ENCODE assay signal across 22 cellular contexts in genomic region chr5:95194856-95195255, GRCh38.
A peak's percentile ranks its signal among the peaks of the same experiment; 100 is the strongest.
DNase-seq lines count a peak whose midpoint lies in the region; ATAC-seq and TF ChIP-seq lines count a peak whose summit lies in the region.
"Had no signal": no experiment of that assay in that cellular context is flagged by ENCODE, and none has a peak within 500 bp of the region (broad histone marks: within the 10 kb centered on the region; RNA-seq: fewer than 3 reads in every experiment).

No MANE protein-coding gene starts in this region.

- H4K91ac ChIP-seq in neuronal stem cell (ENCODE audit: low read depth, low read length, poor library complexity): no peak overlapping the region

- H3K18ac ChIP-seq in neuronal stem cell (ENCODE audit: low read length): no peak overlapping the region

- no peak overlapping the region for H3K23ac ChIP-seq in neuronal stem cell (ENCODE audit: low read depth, low read length, poor library complexity)

- H3K79me1 ChIP-seq in neuronal stem cell (ENCODE audit: low read depth, low read length): no peaks in the 10 kb centered on the region

- H3K4me1 ChIP-seq in neuronal stem cell (ENCODE audit: control insufficient read depth in 2 of 2, insufficient read depth in 1 of 2, low read depth in 1 of 2, low read length in 2 of 2): no peaks in the 10 kb centered on the region
- H3K4me1 ChIP-seq: BE2C, BLaER1 had no signal

- no peaks in the 10 kb centered on the region for H3K9me3 ChIP-seq in neuronal stem cell (replicated peaks in 1 of 2; ENCODE audit: control insufficient read depth in 2 of 2, insufficient read depth in 1 of 2, low read depth in 1 of 2, low read length in 2 of 2)
- H3K9me3 ChIP-seq: BE2C, BLaER1 had no signal

- no peak for TF ChIP-seq CTCF in coronary artery (IDR thresholded peaks at IDR 0.05)

- no CpG with 5 or more reads among the region's 4 CpGs for WGBS in neuronal stem cell (ENCODE audit: extremely low coverage in 2 of 2, insufficient read length in 2 of 2, insufficient replicate concordance in 1 of 2), 2 donors

- H3K4me3 ChIP-seq in coronary artery (no peak overlapping the region), neuronal stem cell (ENCODE audit: low read length in 2 of 2) (no peak overlapping the region)
- H3K4me3 ChIP-seq: BLaER1 had no signal

- ATAC-seq in GM21576 (IDR thresholded peaks at IDR 0.05; ENCODE audit: unreplicated experiment): no peak

- H3K27ac ChIP-seq in coronary artery (no peak overlapping the region), neuronal stem cell (replicated peaks; ENCODE audit: low read length) (no peak overlapping the region)
- H3K27ac ChIP-seq: BLaER1 had no signal

- no peak overlapping the region for H3K4ac ChIP-seq in neuronal stem cell (ENCODE audit: low read length)

- H2BK12ac ChIP-seq in neuronal stem cell (ENCODE audit: low read length): no peak overlapping the region

- no peak overlapping the region for H2BK5ac ChIP-seq in neuronal stem cell (ENCODE audit: low read length)

- H2BK15ac ChIP-seq in neuronal stem cell (ENCODE audit: low read length): no peak overlapping the region

- DNase-seq in NCI-H446 treated with DMSO at 0.1 percent for 48 hours (lab: John Stamatoyannopoulos, UW) (peak; percentile 32), cerebellar cortex (ENCODE audit: low spot score) (peak; percentile 89), pons (ENCODE audit: low spot score) (peak; percentile 15), coronary artery (ENCODE audit: low spot score) (no peak), neuronal stem cell (ENCODE audit: low spot score) (no peak)
- no peak for DNase-seq in stimulated activated CD4-positive, alpha-beta T cell treated with anti-CD3 and anti-CD28 coated beads, Interleukin-12 subunit alpha, Interleukin-12 subunit beta, amount 100 ng/mL, for 4 hours
- DNase-seq: 8988T; ACHN; BE2C; CD4-positive, alpha-beta memory T cell; CD4-positive, CD25-positive, alpha-beta regulatory T cell; CD8-positive, alpha-beta memory T cell; COR-L47; DMS 273 treated with DMSO at 0.1 percent for 48 hours; DMS153; DMS53; DMS79; DND-41; EL; GF-D8 had no signal

- H3K4me2 ChIP-seq in neuronal stem cell (ENCODE audit: insufficient read depth, low read length, poor library complexity, severe bottlenecking): no peak overlapping the region
- H3K4me2 ChIP-seq: BLaER1 had no signal

- no peak overlapping the region for H2BK120ac ChIP-seq in neuronal stem cell (ENCODE audit: low read depth, low read length)

- no peak overlapping the region for H3K9ac ChIP-seq in neuronal stem cell (ENCODE audit: low read depth, low read length, poor library complexity)
- H3K9ac ChIP-seq: BLaER1 had no signal

- H2AFZ ChIP-seq in neuronal stem cell (ENCODE audit: low read length): no peak overlapping the region

- H3K27me3 ChIP-seq in neuronal stem cell (ENCODE audit: control insufficient read depth in 3 of 3, insufficient read depth in 3 of 3, low read depth in 1 of 3, low read length in 3 of 3): peaks cover 0 to 4% (median 0%) of the 10 kb centered on the region in 3 experiments
- H3K27me3 ChIP-seq: BLaER1 had no signal

- H4K8ac ChIP-seq in neuronal stem cell (ENCODE audit: low read depth, low read length): no peak overlapping the region

- no peak overlapping the region for H2AK5ac ChIP-seq in neuronal stem cell (ENCODE audit: low read depth, low read length)

- no peaks in the 10 kb centered on the region for H3K36me3 ChIP-seq in neuronal stem cell (replicated peaks in 1 of 2; ENCODE audit: control insufficient read depth in 2 of 2, insufficient read depth in 2 of 2, low read length in 2 of 2)
- H3K36me3 ChIP-seq: BE2C, BLaER1 had no signal

- H3K14ac ChIP-seq in neuronal stem cell (ENCODE audit: low read length): no peak overlapping the region

Comparison
In these comparisons a context has a peak if more than half of its experiments do, and no peak if none do; other contexts are left out.
1. DNase-seq: peak in NCI-H446 treated with DMSO at 0.1 percent for 48 hours (single experiment), cerebellar cortex (single experiment) and pons (single experiment); none in coronary artery (single experiment), neuronal stem cell (single experiment) and stimulated activated CD4-positive, alpha-beta T cell treated with anti-CD3 and anti-CD28 coated beads, Interleukin-12 subunit alpha, Interleukin-12 subunit beta, amount 100 ng/mL, for 4 hours (single experiment).